Comparison of ENCODE assay signal across 1 cellular context in the genomic region with DNA sequence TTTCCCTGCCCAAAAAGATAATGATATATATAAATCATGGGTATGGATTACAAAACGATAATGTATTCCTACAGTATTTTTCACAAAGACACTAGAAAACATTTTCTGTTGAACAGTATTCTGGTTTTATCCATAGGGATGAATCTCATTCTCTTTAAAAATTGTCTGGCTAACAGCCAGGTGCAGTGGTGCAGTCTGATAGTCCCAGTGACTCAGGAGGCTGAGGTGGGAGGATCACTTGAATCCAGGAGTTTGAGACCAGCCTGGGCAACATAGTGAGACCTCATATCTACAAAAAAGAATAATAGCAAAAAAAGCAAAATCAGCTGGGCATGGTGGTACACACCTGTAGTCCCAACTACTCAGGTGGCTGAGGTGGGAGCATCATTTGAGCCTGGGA.
TF ChIP-seq lines count a peak whose summit lies in the region.

No MANE protein-coding gene starts in this region.

TF ChIP-seq in GM23338, 12 proteins besides CTCF, POLR2A, EP300 and RAD21:
- TF ChIP-seq JUNB (IDR thresholded peaks at IDR 0.05; ENCODE audit: unreplicated experiment) = no peak
- TF ChIP-seq ZNF114 (CRISPR knock-in tag; IDR thresholded peaks at IDR 0.05) = no peak
- no peak for TF ChIP-seq POLR2AphosphoS5 (IDR thresholded peaks at IDR 0.05; ENCODE audit: low read depth)
- no peak for TF ChIP-seq EZH2 (IDR thresholded peaks at IDR 0.05; ENCODE audit: low read depth, unreplicated experiment)
- TF ChIP-seq CREB1 (CRISPR knock-in tag; IDR thresholded peaks at IDR 0.05; ENCODE audit: low read depth) = no peak
- TF ChIP-seq NANOG (IDR thresholded peaks at IDR 0.05; ENCODE audit: borderline replicate concordance) = no peak
- TF ChIP-seq STAT1 (IDR thresholded peaks at IDR 0.05; ENCODE audit: unreplicated experiment) = no peak
- TF ChIP-seq, protein P1, sequence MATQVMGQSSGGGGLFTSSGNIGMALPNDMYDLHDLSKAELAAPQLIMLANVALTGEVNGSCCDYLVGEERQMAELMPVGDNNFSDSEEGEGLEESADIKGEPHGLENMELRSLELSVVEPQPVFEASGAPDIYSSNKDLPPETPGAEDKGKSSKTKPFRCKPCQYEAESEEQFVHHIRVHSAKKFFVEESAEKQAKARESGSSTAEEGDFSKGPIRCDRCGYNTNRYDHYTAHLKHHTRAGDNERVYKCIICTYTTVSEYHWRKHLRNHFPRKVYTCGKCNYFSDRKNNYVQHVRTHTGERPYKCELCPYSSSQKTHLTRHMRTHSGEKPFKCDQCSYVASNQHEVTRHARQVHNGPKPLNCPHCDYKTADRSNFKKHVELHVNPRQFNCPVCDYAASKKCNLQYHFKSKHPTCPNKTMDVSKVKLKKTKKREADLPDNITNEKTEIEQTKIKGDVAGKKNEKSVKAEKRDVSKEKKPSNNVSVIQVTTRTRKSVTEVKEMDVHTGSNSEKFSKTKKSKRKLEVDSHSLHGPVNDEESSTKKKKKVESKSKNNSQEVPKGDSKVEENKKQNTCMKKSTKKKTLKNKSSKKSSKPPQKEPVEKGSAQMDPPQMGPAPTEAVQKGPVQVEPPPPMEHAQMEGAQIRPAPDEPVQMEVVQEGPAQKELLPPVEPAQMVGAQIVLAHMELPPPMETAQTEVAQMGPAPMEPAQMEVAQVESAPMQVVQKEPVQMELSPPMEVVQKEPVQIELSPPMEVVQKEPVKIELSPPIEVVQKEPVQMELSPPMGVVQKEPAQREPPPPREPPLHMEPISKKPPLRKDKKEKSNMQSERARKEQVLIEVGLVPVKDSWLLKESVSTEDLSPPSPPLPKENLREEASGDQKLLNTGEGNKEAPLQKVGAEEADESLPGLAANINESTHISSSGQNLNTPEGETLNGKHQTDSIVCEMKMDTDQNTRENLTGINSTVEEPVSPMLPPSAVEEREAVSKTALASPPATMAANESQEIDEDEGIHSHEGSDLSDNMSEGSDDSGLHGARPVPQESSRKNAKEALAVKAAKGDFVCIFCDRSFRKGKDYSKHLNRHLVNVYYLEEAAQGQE (IDR thresholded peaks at IDR 0.05; ENCODE audit: unreplicated experiment) = no peak
- TF ChIP-seq EZH2phosphoT487 (IDR thresholded peaks at IDR 0.05; ENCODE audit: unreplicated experiment) = no peak
- TF ChIP-seq ZNF331 (CRISPR knock-in tag; IDR thresholded peaks at IDR 0.05; ENCODE audit: low read depth) = no peak
- TF ChIP-seq, protein P2, sequence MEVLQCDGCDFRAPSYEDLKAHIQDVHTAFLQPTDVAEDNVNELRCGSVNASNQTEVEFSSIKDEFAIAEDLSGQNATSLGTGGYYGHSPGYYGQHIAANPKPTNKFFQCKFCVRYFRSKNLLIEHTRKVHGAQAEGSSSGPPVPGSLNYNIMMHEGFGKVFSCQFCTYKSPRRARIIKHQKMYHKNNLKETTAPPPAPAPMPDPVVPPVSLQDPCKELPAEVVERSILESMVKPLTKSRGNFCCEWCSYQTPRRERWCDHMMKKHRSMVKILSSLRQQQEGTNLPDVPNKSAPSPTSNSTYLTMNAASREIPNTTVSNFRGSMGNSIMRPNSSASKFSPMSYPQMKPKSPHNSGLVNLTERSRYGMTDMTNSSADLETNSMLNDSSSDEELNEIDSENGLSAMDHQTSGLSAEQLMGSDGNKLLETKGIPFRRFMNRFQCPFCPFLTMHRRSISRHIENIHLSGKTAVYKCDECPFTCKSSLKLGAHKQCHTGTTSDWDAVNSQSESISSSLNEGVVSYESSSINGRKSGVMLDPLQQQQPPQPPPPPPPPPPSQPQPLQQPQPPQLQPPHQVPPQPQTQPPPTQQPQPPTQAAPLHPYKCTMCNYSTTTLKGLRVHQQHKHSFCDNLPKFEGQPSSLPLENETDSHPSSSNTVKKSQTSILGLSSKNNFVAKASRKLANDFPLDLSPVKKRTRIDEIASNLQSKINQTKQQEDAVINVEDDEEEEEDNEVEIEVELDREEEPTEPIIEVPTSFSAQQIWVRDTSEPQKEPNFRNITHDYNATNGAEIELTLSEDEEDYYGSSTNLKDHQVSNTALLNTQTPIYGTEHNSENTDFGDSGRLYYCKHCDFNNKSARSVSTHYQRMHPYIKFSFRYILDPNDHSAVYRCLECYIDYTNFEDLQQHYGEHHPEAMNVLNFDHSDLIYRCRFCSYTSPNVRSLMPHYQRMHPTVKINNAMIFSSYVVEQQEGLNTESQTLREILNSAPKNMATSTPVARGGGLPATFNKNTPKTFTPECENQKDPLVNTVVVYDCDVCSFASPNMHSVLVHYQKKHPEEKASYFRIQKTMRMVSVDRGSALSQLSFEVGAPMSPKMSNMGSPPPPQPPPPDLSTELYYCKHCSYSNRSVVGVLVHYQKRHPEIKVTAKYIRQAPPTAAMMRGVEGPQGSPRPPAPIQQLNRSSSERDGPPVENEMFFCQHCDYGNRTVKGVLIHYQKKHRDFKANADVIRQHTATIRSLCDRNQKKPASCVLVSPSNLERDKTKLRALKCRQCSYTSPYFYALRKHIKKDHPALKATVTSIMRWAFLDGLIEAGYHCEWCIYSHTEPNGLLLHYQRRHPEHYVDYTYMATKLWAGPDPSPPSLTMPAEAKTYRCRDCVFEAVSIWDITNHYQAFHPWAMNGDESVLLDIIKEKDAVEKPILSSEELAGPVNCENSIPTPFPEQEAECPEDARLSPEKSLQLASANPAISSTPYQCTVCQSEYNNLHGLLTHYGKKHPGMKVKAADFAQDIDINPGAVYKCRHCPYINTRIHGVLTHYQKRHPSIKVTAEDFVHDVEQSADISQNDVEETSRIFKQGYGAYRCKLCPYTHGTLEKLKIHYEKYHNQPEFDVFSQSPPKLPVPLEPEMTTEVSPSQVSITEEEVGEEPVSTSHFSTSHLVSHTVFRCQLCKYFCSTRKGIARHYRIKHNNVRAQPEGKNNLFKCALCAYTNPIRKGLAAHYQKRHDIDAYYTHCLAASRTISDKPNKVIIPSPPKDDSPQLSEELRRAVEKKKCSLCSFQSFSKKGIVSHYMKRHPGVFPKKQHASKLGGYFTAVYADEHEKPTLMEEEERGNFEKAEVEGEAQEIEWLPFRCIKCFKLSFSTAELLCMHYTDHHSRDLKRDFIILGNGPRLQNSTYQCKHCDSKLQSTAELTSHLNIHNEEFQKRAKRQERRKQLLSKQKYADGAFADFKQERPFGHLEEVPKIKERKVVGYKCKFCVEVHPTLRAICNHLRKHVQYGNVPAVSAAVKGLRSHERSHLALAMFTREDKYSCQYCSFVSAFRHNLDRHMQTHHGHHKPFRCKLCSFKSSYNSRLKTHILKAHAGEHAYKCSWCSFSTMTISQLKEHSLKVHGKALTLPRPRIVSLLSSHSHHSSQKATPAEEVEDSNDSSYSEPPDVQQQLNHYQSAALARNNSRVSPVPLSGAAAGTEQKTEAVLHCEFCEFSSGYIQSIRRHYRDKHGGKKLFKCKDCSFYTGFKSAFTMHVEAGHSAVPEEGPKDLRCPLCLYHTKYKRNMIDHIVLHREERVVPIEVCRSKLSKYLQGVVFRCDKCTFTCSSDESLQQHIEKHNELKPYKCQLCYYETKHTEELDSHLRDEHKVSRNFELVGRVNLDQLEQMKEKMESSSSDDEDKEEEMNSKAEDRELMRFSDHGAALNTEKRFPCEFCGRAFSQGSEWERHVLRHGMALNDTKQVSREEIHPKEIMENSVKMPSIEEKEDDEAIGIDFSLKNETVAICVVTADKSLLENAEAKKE (CRISPR knock-in tag; IDR thresholded peaks at IDR 0.05) = no peak
- TF ChIP-seq, protein P3, sequence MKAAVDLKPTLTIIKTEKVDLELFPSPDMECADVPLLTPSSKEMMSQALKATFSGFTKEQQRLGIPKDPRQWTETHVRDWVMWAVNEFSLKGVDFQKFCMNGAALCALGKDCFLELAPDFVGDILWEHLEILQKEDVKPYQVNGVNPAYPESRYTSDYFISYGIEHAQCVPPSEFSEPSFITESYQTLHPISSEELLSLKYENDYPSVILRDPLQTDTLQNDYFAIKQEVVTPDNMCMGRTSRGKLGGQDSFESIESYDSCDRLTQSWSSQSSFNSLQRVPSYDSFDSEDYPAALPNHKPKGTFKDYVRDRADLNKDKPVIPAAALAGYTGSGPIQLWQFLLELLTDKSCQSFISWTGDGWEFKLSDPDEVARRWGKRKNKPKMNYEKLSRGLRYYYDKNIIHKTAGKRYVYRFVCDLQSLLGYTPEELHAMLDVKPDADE (IDR thresholded peaks at IDR 0.05) = no peak
